In genomic region chr17:43754947-43755346, GRCh38 we compare ENCODE assay signal across 20 cellular contexts. TPM values are rescaled to one million over a fixed set of nuclear protein-coding genes. Genes with fewer than 3 reads are reported as not detected.
DNase-seq lines count a peak whose midpoint lies in the region; ATAC-seq, FAIRE-seq and TF ChIP-seq lines count a peak whose summit lies in the region.
"Had no signal": no experiment of that assay in that cellular context is flagged by ENCODE, and none has a peak within 500 bp of the region (broad histone marks: within the 10 kb centered on the region; RNA-seq: fewer than 3 reads in every experiment).

No MANE protein-coding gene starts in this region.

- FAIRE-seq in frontal cortex (lab: Jason Lieb, UNC), result no peak
- FAIRE-seq: bronchial epithelial cell had no signal

- peaks cover 48 to 85% (median 69%) of the 10 kb centered on the region in 11 experiments for H3K27me3 ChIP-seq in BLaER1 treated with 17β-estradiol and CSF1 and Interleukin-3, amounts not matched to agents 10 nM and 100 nM
- H3K27me3 ChIP-seq in ascending aorta, result no peaks in the 10 kb centered on the region
- peaks cover 55% of the 10 kb centered on the region for H3K27me3 ChIP-seq in iPS-20b (ENCODE audit: insufficient read depth, low read length)
- H3K27me3 ChIP-seq in sigmoid colon, result peaks cover 10 to 37% (median 29%) of the 10 kb centered on the region in 3 donors
- H3K27me3 ChIP-seq in ovary, result no peaks in the 10 kb centered on the region

- H4K20me1 ChIP-seq in BLaER1 treated with 17β-estradiol and CSF1 and Interleukin-3, amounts not matched to agents 10 nM and 100 nM, result peaks cover 0 to 56% (median 9%) of the 10 kb centered on the region in 11 experiments; a peak in 9 of 22 replicates

- H3K9me3 ChIP-seq in BLaER1 treated with 17β-estradiol and CSF1 and Interleukin-3, amounts not matched to agents 10 nM and 100 nM (replicated peaks in 1 of 11), result no peaks in the 10 kb centered on the region
- H3K9me3 ChIP-seq in ascending aorta, result no peaks in the 10 kb centered on the region
- H3K9me3 ChIP-seq in iPS-20b (ENCODE audit: insufficient read depth, low read depth, low read length), result no peaks in the 10 kb centered on the region
- H3K9me3 ChIP-seq in sigmoid colon, result no peaks in the 10 kb centered on the region
- H3K9me3 ChIP-seq in ovary, result no peaks in the 10 kb centered on the region
- H3K9me3 ChIP-seq: gastrocnemius medialis had no signal

- peaks cover 40 to 52% (median 44%) of the 10 kb centered on the region in 10 experiments for H3K4me1 ChIP-seq in BLaER1 treated with 17β-estradiol and CSF1 and Interleukin-3, amounts not matched to agents 10 nM and 100 nM
- H3K4me1 ChIP-seq in ascending aorta (peaks cover 6 to 17% of the 10 kb centered on the region in 2 donors), iPS-20b (ENCODE audit: insufficient read depth, low read length) (peaks cover 14% of the 10 kb centered on the region), sigmoid colon (peaks cover 0 to 10% (median 8%) of the 10 kb centered on the region in 4 donors), ovary (ENCODE audit: insufficient read depth) (peaks cover 4% of the 10 kb centered on the region)

- H3K9ac ChIP-seq in BLaER1 treated with 17β-estradiol and CSF1 and Interleukin-3, amounts not matched to agents 10 nM and 100 nM, result peak overlapping the region in 6 of 11 experiments; percentile 7 to 49 (median 24); a peak in 6 of 22 replicates
- H3K9ac ChIP-seq in iPS-20b (ENCODE audit: low read depth, low read length), result no peak overlapping the region; the same call in 1 of the 2 replicates

- DNase-seq in ascending aorta (ENCODE audit: low spot score in 2 of 2), result no peak
- peak; percentile 46 for DNase-seq in sigmoid colon
- DNase-seq in ovary, result no peak
- DNase-seq in frontal cortex (ENCODE audit: low spot score in 2 of 2), result no peak
- DNase-seq: CD8-positive, alpha-beta T cell; DMS79; gastrocnemius medialis; naive B cell; NCI-H2029 treated with DMSO at 0.1 percent for 48 hours; NCI-H510A had no signal

- no peaks in the 10 kb centered on the region for H3K36me3 ChIP-seq in BLaER1 treated with 17β-estradiol and CSF1 and Interleukin-3, amounts not matched to agents 10 nM and 100 nM
- H3K36me3 ChIP-seq in ascending aorta (no peaks in the 10 kb centered on the region), iPS-20b (ENCODE audit: insufficient read depth, low read depth, low read length) (no peaks in the 10 kb centered on the region), sigmoid colon (no peaks in the 10 kb centered on the region), ovary (no peaks in the 10 kb centered on the region)
- H3K36me3 ChIP-seq: gastrocnemius medialis had no signal

- intact Hi-C loops in ascending aorta (cut with DNase I) (loop anchor here (5.0 kb wide), 1 partner anchor 178 kb away; no protein-coding TSS in a partner anchor), sigmoid colon (cut with DNase I) (no loop called here), ovary (cut with DNase I) (loop anchor here (5.0 to 10.0 kb wide), 3 partner anchors 43 to 180 kb away; no protein-coding TSS in a partner anchor)

- peak overlapping the region; percentile 78 to 95 (median 85) for H3K4me2 ChIP-seq in BLaER1 treated with 17β-estradiol and CSF1 and Interleukin-3, amounts not matched to agents 10 nM and 100 nM

- no peak overlapping the region for H3K27ac ChIP-seq in BLaER1 treated with 17β-estradiol and CSF1 and Interleukin-3, amounts not matched to agents 10 nM and 100 nM
- peak overlapping the region in 1 of 2 donors; percentile 27 for H3K27ac ChIP-seq in ascending aorta
- no peak overlapping the region for H3K27ac ChIP-seq in iPS-20b (ENCODE audit: low read length)
- no peak overlapping the region for H3K27ac ChIP-seq in sigmoid colon
- no peak overlapping the region for H3K27ac ChIP-seq in ovary
- H3K27ac ChIP-seq: gastrocnemius medialis had no signal

- ATAC-seq in esophagus mucosa (no peak), HG03521 (IDR thresholded peaks at IDR 0.05; ENCODE audit: unreplicated experiment) (no peak)
- ATAC-seq: activated CD4-positive, alpha-beta T cell treated with anti-CD3 and anti-CD28 coated beads for 36 hours; activated T-helper 17 cell treated with anti-CD3 and anti-CD28 coated beads, Interleukin-2, amount 50 U/mL, for 72 hours; CD8-positive, alpha-beta T cell; gastrocnemius medialis; HCT116 had no signal

- TF ChIP-seq CTCF in ascending aorta (IDR thresholded peaks at IDR 0.05) (no peak), sigmoid colon (IDR thresholded peaks at IDR 0.05) (no peak), ovary (IDR thresholded peaks at IDR 0.05) (no peak)

- TF ChIP-seq POLR2A in sigmoid colon (IDR thresholded peaks at IDR 0.05) (no peak), ovary (IDR thresholded peaks at IDR 0.05) (no peak)

- 20 to 28% methylated on average over 21 of the region's 21 CpGs for WGBS in sigmoid colon, 2 donors
- WGBS in ovary, 3 donors, result 10 to 15% (median 12%) methylated on average over 12 to 21 of the region's 21 CpGs

- peak overlapping the region; percentile 18 to 62 (median 45); a peak in 19 of 20 replicates for H3K4me3 ChIP-seq in BLaER1 treated with 17β-estradiol and CSF1 and Interleukin-3, amounts not matched to agents 10 nM and 100 nM
- H3K4me3 ChIP-seq in ascending aorta, result peak overlapping the region; percentile 32 to 47
- H3K4me3 ChIP-seq in iPS-20b (ENCODE audit: low read length), result peak overlapping the region; percentile 34; the same call in 1 of the 2 replicates
- H3K4me3 ChIP-seq in sigmoid colon, result peak overlapping the region in 1 of 4 donors; percentile 22
- H3K4me3 ChIP-seq in ovary, result no peak overlapping the region

- TF ChIP-seq EP300 in sigmoid colon (IDR thresholded peaks at IDR 0.05), result no peak
- no peak for TF ChIP-seq EP300 in ovary (IDR thresholded peaks at IDR 0.05)

RNA-seq across cellular contexts. Expression of gene SOST, which starts 3.6 kb away (rescaled TPM):
- total RNA-seq in ascending aorta (15.1 TPM), sigmoid colon (not detected), esophagus mucosa (not detected), ovary (not detected), frontal cortex (not detected)
- polyA plus RNA-seq in sigmoid colon (not detected), ovary (under 1 TPM in 1 of 2 donors, not detected in 1; 0.30 TPM)
- total RNA-seq: activated CD4-positive, alpha-beta T cell treated with anti-CD3 and anti-CD28 coated beads for 36 hours; activated T-helper 17 cell treated with anti-CD3 and anti-CD28 coated beads, Interleukin-2, amount 50 U/mL, for 72 hours; bronchial epithelial cell; CD8-positive, alpha-beta T cell; gastrocnemius medialis; lung microvascular endothelial cell had no signal

RNA-seq across cellular contexts. Expression of gene DUSP3, which starts 23.8 kb away (rescaled TPM):
- total RNA-seq in ascending aorta (70.5 TPM), sigmoid colon (100 to 1,000 TPM in 3 of 4 donors, 10 to 100 TPM in 1; 70.4 to 140 (median 120) TPM), esophagus mucosa (36.3 TPM), ovary (10 to 100 TPM; 14.2 to 38.7 (median 33.0) TPM), frontal cortex (33.0 TPM)
- polyA plus RNA-seq in sigmoid colon (10 to 100 TPM; 32.3 to 57.1 (median 47.2) TPM), ovary (10 to 100 TPM; 13.4 to 60.4 TPM)

RNA-seq across cellular contexts. Expression of gene CFAP97D1, which starts 25.3 kb away (rescaled TPM):
- total RNA-seq in ascending aorta (not detected), sigmoid colon (not detected), esophagus mucosa (not detected), ovary (under 1 TPM in 1 of 7 donors, not detected in 6; 0.15 TPM), frontal cortex (not detected)
- polyA plus RNA-seq in sigmoid colon (not detected), ovary (not detected)
- total RNA-seq: activated CD4-positive, alpha-beta T cell treated with anti-CD3 and anti-CD28 coated beads for 36 hours; activated T-helper 17 cell treated with anti-CD3 and anti-CD28 coated beads, Interleukin-2, amount 50 U/mL, for 72 hours; bronchial epithelial cell; CD8-positive, alpha-beta T cell; gastrocnemius medialis; lung microvascular endothelial cell; progenitor cell of endocrine pancreas had no signal

Comparison
In these comparisons a context has a peak if more than half of its experiments do, and no peak if none do; other contexts are left out.
1. RNA of gene SOST, which starts 3.6 kb away (total RNA-seq): 15.1 TPM in ascending aorta (single experiment); not detected in esophagus mucosa (single experiment), not detected in sigmoid colon, not detected in ovary and not detected in frontal cortex (single experiment); every median in the first group is over 10 times any median in the second.